ENCODE assay signal across 14 cellular contexts in genomic region chr20:58340853-58341252, GRCh38. TPM values are rescaled to one million over a fixed set of nuclear protein-coding genes. Genes with fewer than 3 reads are reported as not detected.
DNase-seq lines count a peak whose midpoint lies in the region; ATAC-seq and TF ChIP-seq lines count a peak whose summit lies in the region.
"Had no signal": no experiment of that assay in that cellular context is flagged by ENCODE, and none has a peak within 500 bp of the region (broad histone marks: within the 10 kb centered on the region; RNA-seq: fewer than 3 reads in every experiment).

No MANE protein-coding gene starts in this region.

- TF ChIP-seq CTCF in CD4-positive, alpha-beta T cell (IDR thresholded peaks at IDR 0.05) = no peak

- ATAC-seq in activated T-helper 17 cell treated with anti-CD3 and anti-CD28 coated beads, Interleukin-2, amount 50 U/mL, for 72 hours (replicated peaks) = peak; percentile 26
- no peak for ATAC-seq in CD4-positive, alpha-beta T cell (ENCODE audit: poor library complexity)
- ATAC-seq: upper lobe of right lung had no signal

- no peaks in the 10 kb centered on the region for H3K9me3 ChIP-seq in CD4-positive, alpha-beta T cell (ENCODE audit: control insufficient read depth, low read length)
- H3K9me3 ChIP-seq: upper lobe of right lung had no signal

- no peak overlapping the region for H3K4me3 Mint-ChIP-seq in activated T-helper 17 cell treated with anti-CD3 and anti-CD28 coated beads, Interleukin-2, amount 50 U/mL, for 72 hours
- H3K4me3 Mint-ChIP-seq in CD4-positive, alpha-beta T cell = no peak overlapping the region
- H3K4me3 Mint-ChIP-seq: CD4-positive, alpha-beta memory T cell had no signal

- peak overlapping the region; percentile 35 for H3K27ac Mint-ChIP-seq in activated T-helper 17 cell treated with anti-CD3 and anti-CD28 coated beads, Interleukin-2, amount 50 U/mL, for 72 hours
- H3K27ac Mint-ChIP-seq in CD4-positive, alpha-beta T cell = no peak overlapping the region

- no peaks in the 10 kb centered on the region for H3K27me3 ChIP-seq in CD4-positive, alpha-beta T cell (ENCODE audit: control insufficient read depth, insufficient read depth, low read length)
- H3K27me3 ChIP-seq: upper lobe of right lung had no signal

- CTCF ChIA-PET in CD4-positive, alpha-beta T cell (lab: Charles Lee) = no interaction called here

- intact Hi-C loops in CD4-positive, alpha-beta T cell (cut with DNase I, micrococcal nuclease) = no loop called here

- POLR2A ChIA-PET in CD4-positive, alpha-beta T cell (lab: Charles Lee) = no interaction called here

- no peak overlapping the region for H3K27ac ChIP-seq in CD4-positive, alpha-beta T cell (ENCODE audit: low read depth, low read length)
- H3K27ac ChIP-seq: upper lobe of right lung had no signal

- H3K4me1 Mint-ChIP-seq in activated T-helper 17 cell treated with anti-CD3 and anti-CD28 coated beads, Interleukin-2, amount 50 U/mL, for 72 hours = peaks cover 39% of the 10 kb centered on the region
- peaks cover 41% of the 10 kb centered on the region for H3K4me1 Mint-ChIP-seq in CD4-positive, alpha-beta T cell (ENCODE audit: low read depth)

- H3K36me3 Mint-ChIP-seq in activated T-helper 17 cell treated with anti-CD3 and anti-CD28 coated beads, Interleukin-2, amount 50 U/mL, for 72 hours (ENCODE audit: low read depth) = peaks cover 47% of the 10 kb centered on the region
- H3K36me3 Mint-ChIP-seq in CD4-positive, alpha-beta T cell (ENCODE audit: low read depth) = peaks cover 55% of the 10 kb centered on the region

- peaks cover 8% of the 10 kb centered on the region for H3K9me3 Mint-ChIP-seq in activated T-helper 17 cell treated with anti-CD3 and anti-CD28 coated beads, Interleukin-2, amount 50 U/mL, for 72 hours
- H3K9me3 Mint-ChIP-seq in CD4-positive, alpha-beta T cell = no peaks in the 10 kb centered on the region
- H3K9me3 Mint-ChIP-seq: CD4-positive, alpha-beta memory T cell had no signal

- peak; percentile 16 for DNase-seq in AG08395 (ENCODE audit: low spot score)
- DNase-seq in EL = peak; percentile 58
- peak; percentile 47 for DNase-seq in iris pigment epithelial cell (ENCODE audit: low read depth)
- DNase-seq in CD4-positive, alpha-beta T cell = no peak
- no peak for DNase-seq in NCI-H1417 treated with DMSO at 0.1 percent for 48 hours (lab: John Stamatoyannopoulos, UW)
- DNase-seq in dedifferentiated amniotic fluid mesenchymal stem cell (ENCODE audit: extremely low spot score) = no peak
- DNase-seq: activated CD4-positive, CD25-positive, alpha-beta regulatory T cell; CD4-positive, alpha-beta memory T cell; head of caudate nucleus; NCI-H1048; NCI-H2227 treated with DMSO at 0.1 percent for 48 hours; stimulated activated CD4-positive, alpha-beta T cell treated with anti-CD3 and anti-CD28 coated beads, Interleukin-1b, Interleukin-23, amount 100 ng/mL, for 48 hours; upper lobe of right lung had no signal

- no peaks in the 10 kb centered on the region for H3K27me3 Mint-ChIP-seq in activated T-helper 17 cell treated with anti-CD3 and anti-CD28 coated beads, Interleukin-2, amount 50 U/mL, for 72 hours
- H3K27me3 Mint-ChIP-seq in CD4-positive, alpha-beta T cell = no peaks in the 10 kb centered on the region
- H3K27me3 Mint-ChIP-seq: CD4-positive, alpha-beta memory T cell had no signal

RNA-seq across cellular contexts. Expression of gene RAB22A, which starts 31.3 kb away (rescaled TPM):
- total RNA-seq in activated T-helper 17 cell treated with anti-CD3 and anti-CD28 coated beads, Interleukin-2, amount 50 U/mL, for 72 hours = 10 to 100 TPM; 11.6 to 12.8 TPM
- 10 to 100 TPM; 16.5 to 17.2 TPM for total RNA-seq in CD4-positive, alpha-beta T cell

RNA-seq across cellular contexts. Expression of gene VAPB, which starts 48.2 kb away (rescaled TPM):
- total RNA-seq in activated T-helper 17 cell treated with anti-CD3 and anti-CD28 coated beads, Interleukin-2, amount 50 U/mL, for 72 hours = 10 to 100 TPM; 43.2 to 48.2 TPM
- total RNA-seq in CD4-positive, alpha-beta T cell = 10 to 100 TPM; 25.2 to 29.4 TPM

Comparison
In these comparisons a context has a peak if more than half of its experiments do, and no peak if none do; other contexts are left out.
1. DNase-seq: peak in AG08395 (single experiment), EL (single experiment) and iris pigment epithelial cell (single experiment); none in CD4-positive, alpha-beta T cell (0 of 10), NCI-H1417 treated with DMSO at 0.1 percent for 48 hours (single experiment) and dedifferentiated amniotic fluid mesenchymal stem cell (single experiment).